19 cellular contexts compared by ENCODE assay signal in the genomic region with DNA sequence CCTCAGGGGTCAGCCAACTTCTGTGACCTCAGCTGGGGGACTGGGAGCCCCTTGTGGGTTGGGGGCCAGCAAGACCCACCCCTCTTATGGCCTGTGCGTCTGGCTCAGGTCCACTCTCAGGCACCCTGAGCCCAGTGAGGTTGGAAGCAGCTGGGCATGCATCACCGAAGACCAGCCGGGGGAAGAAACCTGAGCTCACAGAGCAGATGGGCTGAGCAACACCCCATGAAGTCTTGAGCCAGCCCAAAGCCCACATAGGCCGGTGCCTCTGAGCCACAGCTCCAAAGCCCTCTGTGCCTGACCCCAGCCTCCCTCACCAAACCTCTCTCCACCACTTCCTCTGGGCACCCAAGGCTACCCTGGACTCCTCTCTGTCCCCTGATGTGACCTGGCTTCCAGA.
"Had no signal": no experiment of that assay in that cellular context is flagged by ENCODE, and none has a peak within 500 bp of the region (broad histone marks: within the 10 kb centered on the region; RNA-seq: fewer than 3 reads in every experiment).

No MANE protein-coding gene starts in this region.

- DNase-seq: colonic mucosa; dermis blood vessel endothelial cell; esophagus squamous epithelium; foreskin fibroblast; left colon; mammary epithelial cell; natural killer cell; occipital lobe; pancreas; stimulated activated CD4-positive, alpha-beta T cell treated with anti-CD3 and anti-CD28 coated beads, Interleukin-4, amount 100 ng/mL, for 1 hour; stimulated activated CD8-positive, alpha-beta memory T cell treated with anti-CD3 and anti-CD28 coated beads, Interleukin-4, amount 100 ng/mL, for 48 hours; stimulated activated naive CD8-positive, alpha-beta T cell treated with anti-CD3 and anti-CD28 coated beads, Interleukin-15, Interleukin-2, amounts not matched to agents 100 U/mL and 50 U/mL, for 24 hours; thyroid gland; upper lobe of left lung; uterus had no signal

- H3K4me3 Mint-ChIP-seq: natural killer cell; stimulated activated effector memory CD8-positive, alpha-beta T cell treated with anti-CD3 and anti-CD28 coated beads, Interleukin-12 subunit alpha, Interleukin-12 subunit beta, amount 100 ng/mL, for 72 hours had no signal

- H3K36me3 Mint-ChIP-seq: natural killer cell; stimulated activated effector memory CD8-positive, alpha-beta T cell treated with anti-CD3 and anti-CD28 coated beads, Interleukin-12 subunit alpha, Interleukin-12 subunit beta, amount 100 ng/mL, for 72 hours had no signal

- ATAC-seq: gastroesophageal sphincter; left colon; natural killer cell; pancreas; right cardiac atrium; stimulated activated effector memory CD8-positive, alpha-beta T cell treated with anti-CD3 and anti-CD28 coated beads, Interleukin-12 subunit alpha, Interleukin-12 subunit beta, amount 100 ng/mL, for 72 hours; stimulated activated naive CD8-positive, alpha-beta T cell treated with anti-CD3 and anti-CD28 coated beads, Interleukin-15, Interleukin-2, amounts not matched to agents 100 U/mL and 50 U/mL, for 24 hours had no signal

- H3K4me1 Mint-ChIP-seq: stimulated activated effector memory CD8-positive, alpha-beta T cell treated with anti-CD3 and anti-CD28 coated beads, Interleukin-12 subunit alpha, Interleukin-12 subunit beta, amount 100 ng/mL, for 72 hours had no signal

- H3K27ac Mint-ChIP-seq: natural killer cell; progenitor cell of endocrine pancreas; stimulated activated effector memory CD8-positive, alpha-beta T cell treated with anti-CD3 and anti-CD28 coated beads, Interleukin-12 subunit alpha, Interleukin-12 subunit beta, amount 100 ng/mL, for 72 hours had no signal

- H3K9me3 Mint-ChIP-seq: natural killer cell; stimulated activated effector memory CD8-positive, alpha-beta T cell treated with anti-CD3 and anti-CD28 coated beads, Interleukin-12 subunit alpha, Interleukin-12 subunit beta, amount 100 ng/mL, for 72 hours had no signal
